19 cellular contexts compared by ENCODE assay signal in the genomic region with DNA sequence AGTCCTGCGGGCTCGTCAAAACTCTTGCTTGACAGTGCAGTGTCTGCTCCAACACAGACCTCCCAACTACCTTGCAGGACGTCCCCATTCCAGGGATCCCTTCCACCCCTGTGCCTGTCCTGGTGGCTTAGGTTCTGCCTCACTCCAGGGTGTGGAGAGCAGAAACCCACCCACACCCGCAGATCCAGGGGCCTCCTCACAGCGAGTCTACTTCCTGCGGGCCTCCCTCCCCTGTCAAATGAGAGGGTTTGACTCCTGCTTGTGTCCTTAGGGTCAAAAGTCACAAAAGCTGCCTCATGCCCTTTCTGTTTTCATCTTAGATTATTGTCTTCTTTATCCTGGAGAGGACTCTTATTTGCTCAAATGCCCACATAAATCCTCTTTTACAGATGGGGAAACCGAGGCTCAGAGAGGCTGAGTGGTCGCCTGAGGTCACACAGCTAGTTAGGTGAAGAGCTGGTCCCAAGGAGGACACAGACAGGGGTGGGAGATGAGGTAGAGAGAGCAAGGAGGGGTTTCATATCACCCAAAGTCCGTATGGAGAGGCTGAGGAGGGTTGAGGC.
A peak's percentile ranks its signal among the peaks of the same experiment; 100 is the strongest.
DNase-seq lines count a peak whose midpoint lies in the region; ATAC-seq and TF ChIP-seq lines count a peak whose summit lies in the region.
"Had no signal": no experiment of that assay in that cellular context is flagged by ENCODE, and none has a peak within 500 bp of the region (broad histone marks: within the 10 kb centered on the region; RNA-seq: fewer than 3 reads in every experiment).

No MANE protein-coding gene starts in this region.

- no peaks in the 10 kb centered on the region for H3K4me1 Mint-ChIP-seq in activated CD4-positive, alpha-beta memory T cell treated with anti-CD3 and anti-CD28 coated beads for 36 hours (ENCODE audit: low read depth)
- H3K4me1 Mint-ChIP-seq in activated CD4-positive, alpha-beta memory T cell treated with anti-CD3 and anti-CD28 coated beads, Interleukin-2, amount 10 ng/mL, durations not matched to agents 7 days and 5 days, result no peaks in the 10 kb centered on the region
- H3K4me1 Mint-ChIP-seq in activated B cell treated with CpG ODN at 0.5 μM for 24 hours, result peaks cover 10% of the 10 kb centered on the region

- no peaks in the 10 kb centered on the region for H3K36me3 Mint-ChIP-seq in activated CD4-positive, alpha-beta memory T cell treated with anti-CD3 and anti-CD28 coated beads for 36 hours
- H3K36me3 Mint-ChIP-seq in activated CD4-positive, alpha-beta memory T cell treated with anti-CD3 and anti-CD28 coated beads, Interleukin-2, amount 10 ng/mL, durations not matched to agents 7 days and 5 days (ENCODE audit: low read depth), result no peaks in the 10 kb centered on the region
- peaks cover 20% of the 10 kb centered on the region for H3K36me3 Mint-ChIP-seq in activated B cell treated with CpG ODN at 0.5 μM for 24 hours (ENCODE audit: low read depth)
- H3K36me3 Mint-ChIP-seq: activated naive CD8-positive, alpha-beta T cell had no signal

- no peak for TF ChIP-seq CTCF in activated B cell treated with CpG ODN at 0.5 μM for 24 hours (IDR thresholded peaks at IDR 0.05)
- no peak for TF ChIP-seq CTCF in lung (IDR thresholded peaks at IDR 0.05; ENCODE audit: control extremely low read depth, extremely low read depth)
- TF ChIP-seq CTCF in stomach (IDR thresholded peaks at IDR 0.05), result no peak

- H3K4me1 ChIP-seq in lung (ENCODE audit: control insufficient read depth in 2 of 2, insufficient read depth in 2 of 2, low read length in 2 of 2) (peaks cover 11 to 31% of the 10 kb centered on the region in 2 donors), stomach (peaks cover 52 to 73% (median 63%) of the 10 kb centered on the region in 4 donors)

- POLR2A ChIA-PET in activated CD4-positive, alpha-beta memory T cell treated with anti-CD3 and anti-CD28 coated beads for 36 hours (lab: Charles Lee), result no interaction called here
- POLR2A ChIA-PET in activated CD4-positive, alpha-beta memory T cell treated with anti-CD3 and anti-CD28 coated beads, Interleukin-2, amount 10 ng/mL, durations not matched to agents 7 days and 5 days (lab: Charles Lee), result no interaction called here
- POLR2A ChIA-PET in activated B cell treated with CpG ODN at 0.5 μM for 24 hours (lab: Charles Lee), result no interaction called here

- no peak for TF ChIP-seq POLR2A in stomach (IDR thresholded peaks at IDR 0.05)

- in situ Hi-C loops in G401 (cut with HindIII; ENCODE audit: low sequenced_read_pairs), result no loop called here

- no peak overlapping the region for H3K27ac Mint-ChIP-seq in activated CD4-positive, alpha-beta memory T cell treated with anti-CD3 and anti-CD28 coated beads for 36 hours
- no peak overlapping the region for H3K27ac Mint-ChIP-seq in activated CD4-positive, alpha-beta memory T cell treated with anti-CD3 and anti-CD28 coated beads, Interleukin-2, amount 10 ng/mL, durations not matched to agents 7 days and 5 days
- no peak overlapping the region for H3K27ac Mint-ChIP-seq in activated B cell treated with CpG ODN at 0.5 μM for 24 hours
- H3K27ac Mint-ChIP-seq: activated naive CD8-positive, alpha-beta T cell; CD8-positive, alpha-beta T cell had no signal

- no peaks in the 10 kb centered on the region for H3K36me3 ChIP-seq in lung (ENCODE audit: control insufficient read depth in 2 of 2, insufficient read depth in 2 of 2, low read length in 2 of 2)
- peaks cover 0 to 3% (median 0%) of the 10 kb centered on the region in 4 donors for H3K36me3 ChIP-seq in stomach
- H3K36me3 ChIP-seq: suprapubic skin had no signal

- no peaks in the 10 kb centered on the region for H3K27me3 ChIP-seq in lung (ENCODE audit: control insufficient read depth, insufficient read depth)
- H3K27me3 ChIP-seq in stomach, result no peaks in the 10 kb centered on the region
- H3K27me3 ChIP-seq: suprapubic skin had no signal

- intact Hi-C loops in activated CD4-positive, alpha-beta memory T cell treated with anti-CD3 and anti-CD28 coated beads for 36 hours (cut with micrococcal nuclease), result no loop called here
- intact Hi-C loops in activated B cell treated with CpG ODN at 0.5 μM for 24 hours (cut with micrococcal nuclease) (no loop called here), stomach (cut with DNase I; ENCODE audit: low total_unique reads) (no loop called here)

- no peaks in the 10 kb centered on the region for H3K27me3 Mint-ChIP-seq in activated CD4-positive, alpha-beta memory T cell treated with anti-CD3 and anti-CD28 coated beads for 36 hours
- H3K27me3 Mint-ChIP-seq in activated CD4-positive, alpha-beta memory T cell treated with anti-CD3 and anti-CD28 coated beads, Interleukin-2, amount 10 ng/mL, durations not matched to agents 7 days and 5 days, result peaks cover 4% of the 10 kb centered on the region
- H3K27me3 Mint-ChIP-seq in activated B cell treated with CpG ODN at 0.5 μM for 24 hours, result no peaks in the 10 kb centered on the region
- H3K27me3 Mint-ChIP-seq: activated naive CD8-positive, alpha-beta T cell had no signal

- no peak overlapping the region for H3K4me3 Mint-ChIP-seq in activated CD4-positive, alpha-beta memory T cell treated with anti-CD3 and anti-CD28 coated beads for 36 hours
- no peak overlapping the region for H3K4me3 Mint-ChIP-seq in activated CD4-positive, alpha-beta memory T cell treated with anti-CD3 and anti-CD28 coated beads, Interleukin-2, amount 10 ng/mL, durations not matched to agents 7 days and 5 days
- H3K4me3 Mint-ChIP-seq in activated B cell treated with CpG ODN at 0.5 μM for 24 hours, result no peak overlapping the region
- H3K4me3 Mint-ChIP-seq: activated naive CD8-positive, alpha-beta T cell; CD8-positive, alpha-beta T cell had no signal

- H3K9me3 ChIP-seq in lung (ENCODE audit: control insufficient read depth in 2 of 2, insufficient read depth in 1 of 2, low read length in 1 of 2) (no peaks in the 10 kb centered on the region), stomach (no peaks in the 10 kb centered on the region)
- H3K9me3 ChIP-seq: A549, suprapubic skin had no signal

- WGBS in lung, 2 donors, result 48 to 57% methylated on average over 9 of the region's 9 CpGs
- 38 to 59% (median 48%) methylated on average over 9 of the region's 9 CpGs for WGBS in stomach, 5 donors

- no peaks in the 10 kb centered on the region for H3K9me3 Mint-ChIP-seq in activated CD4-positive, alpha-beta memory T cell treated with anti-CD3 and anti-CD28 coated beads for 36 hours
- no peaks in the 10 kb centered on the region for H3K9me3 Mint-ChIP-seq in activated CD4-positive, alpha-beta memory T cell treated with anti-CD3 and anti-CD28 coated beads, Interleukin-2, amount 10 ng/mL, durations not matched to agents 7 days and 5 days
- peaks cover 2% of the 10 kb centered on the region for H3K9me3 Mint-ChIP-seq in activated B cell treated with CpG ODN at 0.5 μM for 24 hours
- H3K9me3 Mint-ChIP-seq: CD8-positive, alpha-beta T cell had no signal

- CTCF ChIA-PET in activated CD4-positive, alpha-beta memory T cell treated with anti-CD3 and anti-CD28 coated beads for 36 hours (lab: Charles Lee), result no interaction called here
- CTCF ChIA-PET in activated CD4-positive, alpha-beta memory T cell treated with anti-CD3 and anti-CD28 coated beads, Interleukin-2, amount 10 ng/mL, durations not matched to agents 7 days and 5 days (lab: Charles Lee), result no interaction called here
- CTCF ChIA-PET in activated B cell treated with CpG ODN at 0.5 μM for 24 hours (lab: Charles Lee), result no interaction called here

- DNase-seq in activated CD4-positive, alpha-beta memory T cell treated with anti-CD3 and anti-CD28 coated beads for 36 hours, result peak; percentile 5
- no peak for DNase-seq in activated CD4-positive, alpha-beta memory T cell treated with anti-CD3 and anti-CD28 coated beads, Interleukin-2, amount 10 ng/mL, durations not matched to agents 7 days and 5 days
- peak; percentile 10 for DNase-seq in activated B cell treated with CpG ODN at 0.5 μM for 24 hours
- peak; percentile 17 for DNase-seq in lung (ENCODE audit: low spot score)
- DNase-seq in stomach, result peak; percentile 20
- DNase-seq in kidney tubule cell (ENCODE audit: low spot score), result no peak
- no peak for DNase-seq in G401 (ENCODE audit: low spot score)
- no peak for DNase-seq in anterior cingulate cortex (lab: John Stamatoyannopoulos, UW)
- DNase-seq: HCEC 1CT, hippocampal formation, kidney glomerular epithelial cell, NCI-H2081, NCI-H524 treated with DMSO at 0.1 percent for 48 hours, T1000 had no signal

- ATAC-seq in activated B cell treated with CpG ODN at 0.5 μM for 24 hours (ENCODE audit: low read depth) (no peak), lung (ENCODE audit: insufficient read depth, low FRiP score) (no peak)
- ATAC-seq: A549; CD8-positive, alpha-beta T cell; GM12878 had no signal

- H3K27ac ChIP-seq in lung (ENCODE audit: low read depth in 1 of 2, low read length in 1 of 2), result peak overlapping the region in 1 of 2 donors; percentile 64
- peak overlapping the region; percentile 85 to 95 (median 91) for H3K27ac ChIP-seq in stomach
- H3K27ac ChIP-seq: suprapubic skin had no signal

- no peak for TF ChIP-seq EP300 in stomach (IDR thresholded peaks at IDR 0.05)

- H3K4me3 ChIP-seq in lung, result no peak overlapping the region
- no peak overlapping the region for H3K4me3 ChIP-seq in stomach
- H3K4me3 ChIP-seq: A549, GM12878, suprapubic skin had no signal

Comparison
In these comparisons a context has a peak if more than half of its experiments do, and no peak if none do; other contexts are left out.
1. DNase-seq: peak in activated CD4-positive, alpha-beta memory T cell treated with anti-CD3 and anti-CD28 coated beads for 36 hours (single experiment), activated B cell treated with CpG ODN at 0.5 μM for 24 hours (single experiment), lung (single experiment) and stomach (single experiment); none in activated CD4-positive, alpha-beta memory T cell treated with anti-CD3 and anti-CD28 coated beads, Interleukin-2, amount 10 ng/mL, durations not matched to agents 7 days and 5 days (single experiment), kidney tubule cell (single experiment), G401 (single experiment) and anterior cingulate cortex (0 of 58).